Comparison of ENCODE assay signal across 8 cellular contexts in genomic region chr5:128213340-128213739, GRCh38.
DNase-seq lines count a peak whose midpoint lies in the region; ATAC-seq, FAIRE-seq and TF ChIP-seq lines count a peak whose summit lies in the region.

No MANE protein-coding gene starts in this region.

- H3K9me3 ChIP-seq in OCI-LY7 (ENCODE audit: low read length): no peaks in the 10 kb centered on the region

- POLR2A ChIA-PET in OCI-LY7 (lab: Charles Lee): no interaction called here

- H3K9me3 Mint-ChIP-seq in stimulated activated naive B cell treated with anti-CD40 and anti-IgM and Interleukin-4, amounts not matched to agents 10 μg/mL and 1 μg/mL and 100 μg/mL, for 72 hours: no peaks in the 10 kb centered on the region

- no peaks in the 10 kb centered on the region for H3K9me2 ChIP-seq in OCI-LY7 (ENCODE audit: insufficient read depth, low read length)

- H2AFZ ChIP-seq in OCI-LY7 (ENCODE audit: low read length): no peak overlapping the region

- intact Hi-C loops in OCI-LY7 (cut with micrococcal nuclease; ENCODE audit: unreplicated experiment): loop anchor here (2.0 to 5.0 kb wide), 4 partner anchors 284 to 1554 kb away; no protein-coding TSS in a partner anchor

- no peak for TF ChIP-seq POLR2A in GM12892 (IDR thresholded peaks at IDR 0.05; ENCODE audit: low read depth, low read length)

- no peak overlapping the region for H3K4me3 Mint-ChIP-seq in stimulated activated naive B cell treated with anti-CD40 and anti-IgM and Interleukin-4, amounts not matched to agents 10 μg/mL and 1 μg/mL and 100 μg/mL, for 72 hours

- no peaks in the 10 kb centered on the region for H4K20me1 ChIP-seq in OCI-LY7 (ENCODE audit: insufficient read depth, low read length)

- no peak overlapping the region for H3K4me2 ChIP-seq in OCI-LY7 (ENCODE audit: low read length)

- no peak overlapping the region for H3K27ac Mint-ChIP-seq in stimulated activated naive B cell treated with anti-CD40 and anti-IgM and Interleukin-4, amounts not matched to agents 10 μg/mL and 1 μg/mL and 100 μg/mL, for 72 hours

- DNase-seq in Ammon's horn (ENCODE audit: low spot score) (peak; percentile 86), GM12892 (ENCODE audit: insufficient read length) (no peak), HK-2 (ENCODE audit: unreplicated experiment) (peak; percentile 19), OCI-LY7 (ENCODE audit: low spot score) (peak; percentile 56), astrocyte of the hippocampus (ENCODE audit: low read depth, low spot score) (peak; percentile 86), iPS-NIHi7 (ENCODE audit: extremely low spot score) (peak; percentile 55), cerebellar nuclear complex (lab: John Stamatoyannopoulos, UW) (no peak)
- DNase-seq in stimulated activated naive B cell treated with anti-CD40 and anti-IgM and Interleukin-4, amounts not matched to agents 10 μg/mL and 1 μg/mL and 100 μg/mL, for 72 hours: peak; percentile 9

- peak; percentile 86 for FAIRE-seq in GM12892 (lab: Jason Lieb, UNC)

- no peaks in the 10 kb centered on the region for H3K36me3 ChIP-seq in OCI-LY7 (ENCODE audit: insufficient read depth, low read length)

- H3K4me1 ChIP-seq in OCI-LY7 (ENCODE audit: insufficient read depth, low read length, poor library complexity, severe bottlenecking): no peaks in the 10 kb centered on the region

- CTCF ChIA-PET in OCI-LY7 (lab: Charles Lee; ENCODE audit: unreplicated experiment): no interaction called here

- no peak overlapping the region for H3K27ac ChIP-seq in OCI-LY7 (ENCODE audit: low read depth, low read length, poor library complexity, severe bottlenecking)

- H3K79me2 ChIP-seq in OCI-LY7 (ENCODE audit: insufficient read depth, low read depth, low read length): no peaks in the 10 kb centered on the region

- H3K27me3 Mint-ChIP-seq in stimulated activated naive B cell treated with anti-CD40 and anti-IgM and Interleukin-4, amounts not matched to agents 10 μg/mL and 1 μg/mL and 100 μg/mL, for 72 hours: peaks cover 0 to 11% of the 10 kb centered on the region in 2 donors

- BruUV-seq in OCI-LY7 (replicated peaks; lab: Mats Ljungman, UMichigan): no TSS peak

- no peak overlapping the region for H3K4me3 ChIP-seq in OCI-LY7 (ENCODE audit: low read depth, low read length, poor library complexity, severe bottlenecking)

- no peaks in the 10 kb centered on the region for H3K4me1 Mint-ChIP-seq in stimulated activated naive B cell treated with anti-CD40 and anti-IgM and Interleukin-4, amounts not matched to agents 10 μg/mL and 1 μg/mL and 100 μg/mL, for 72 hours

- peak; percentile 31 to 56 for ATAC-seq in stimulated activated naive B cell treated with anti-CD40 and anti-IgM and Interleukin-4, amounts not matched to agents 10 μg/mL and 1 μg/mL and 100 μg/mL, for 72 hours (replicated peaks)

- no peaks in the 10 kb centered on the region for H3K36me3 Mint-ChIP-seq in stimulated activated naive B cell treated with anti-CD40 and anti-IgM and Interleukin-4, amounts not matched to agents 10 μg/mL and 1 μg/mL and 100 μg/mL, for 72 hours

- TF ChIP-seq CTCF in OCI-LY7 (conservative IDR thresholded peaks at IDR 0.05; ENCODE audit: low read length): peak; percentile 85

Comparison
In these comparisons a context has a peak if more than half of its experiments do, and no peak if none do; other contexts are left out.
1. DNase-seq: peak in Ammon's horn (single experiment), HK-2 (single experiment), OCI-LY7 (single experiment), astrocyte of the hippocampus (single experiment), iPS-NIHi7 (single experiment) and stimulated activated naive B cell treated with anti-CD40 and anti-IgM and Interleukin-4, amounts not matched to agents 10 μg/mL and 1 μg/mL and 100 μg/mL, for 72 hours (single experiment); none in GM12892 (single experiment) and cerebellar nuclear complex (0 of 2).